25 cellular contexts compared by ENCODE assay signal in the genomic region with DNA sequence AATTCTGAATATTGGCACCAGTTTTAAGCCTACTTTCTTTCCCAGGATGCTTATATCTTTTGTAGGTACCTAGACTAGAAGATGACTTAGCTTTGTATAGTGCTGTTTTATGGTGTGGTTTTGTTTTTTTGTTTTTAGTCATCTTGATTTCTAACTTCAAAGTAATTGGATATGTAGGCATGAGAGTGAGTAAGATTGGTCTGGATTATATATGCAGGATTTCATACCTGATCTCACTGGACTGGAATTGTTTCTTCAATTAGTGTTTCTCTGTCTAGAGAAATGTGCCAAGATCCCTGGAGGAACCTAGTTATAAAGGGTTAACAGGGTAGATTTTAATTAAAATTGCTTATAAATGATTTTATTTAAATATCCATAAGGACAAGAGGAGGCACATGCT. TPM values are rescaled to one million over a fixed set of nuclear protein-coding genes. Genes with fewer than 3 reads are reported as not detected.
A peak's percentile ranks its signal among the peaks of the same experiment; 100 is the strongest.
DNase-seq lines count a peak whose midpoint lies in the region; ATAC-seq and TF ChIP-seq lines count a peak whose summit lies in the region.
"Had no signal": no experiment of that assay in that cellular context is flagged by ENCODE, and none has a peak within 500 bp of the region (broad histone marks: within the 10 kb centered on the region; RNA-seq: fewer than 3 reads in every experiment).

No MANE protein-coding gene starts in this region.

- BruUV-seq in IMR-90 (replicated peaks; lab: Mats Ljungman, UMichigan) = no TSS peak
- no TSS peak for BruUV-seq in mammary epithelial cell (replicated peaks; lab: Mats Ljungman, UMichigan)

- no peaks in the 10 kb centered on the region; a peak in 1 of 4 replicates for H3K79me1 ChIP-seq in IMR-90 (ENCODE audit: low read depth in 1 of 2, low read length in 2 of 2)

- H3K27me3 Mint-ChIP-seq in activated naive CD4-positive, alpha-beta T cell treated with anti-CD3 and anti-CD28 coated beads, Interleukin-2, amount 50 U/mL, for 24 hours = no peaks in the 10 kb centered on the region
- H3K27me3 Mint-ChIP-seq: activated CD4-positive, alpha-beta memory T cell treated with anti-CD3 and anti-CD28 coated beads for 36 hours; B cell; naive B cell had no signal

- H2BK20ac ChIP-seq in IMR-90 (ENCODE audit: low read depth, low read length) = no peak overlapping the region

- H3K4me3 ChIP-seq in IMR-90 (ENCODE audit: insufficient read depth, low read depth, low read length) (no peak overlapping the region), mammary epithelial cell (replicated peaks in 1 of 3; ENCODE audit: insufficient read depth in 1 of 3, low read depth in 2 of 3, low read length in 3 of 3) (no peak overlapping the region), osteoblast (ENCODE audit: insufficient read depth, low read length) (no peak overlapping the region), vagina (no peak overlapping the region)
- H3K4me3 ChIP-seq: colonic mucosa, esophagus muscularis mucosa, left ventricle myocardium inferior, skin epidermis had no signal

- H3K23ac ChIP-seq in IMR-90 (ENCODE audit: low read depth, low read length) = no peak overlapping the region

- no peak overlapping the region for H2AK5ac ChIP-seq in IMR-90 (ENCODE audit: low read depth, low read length)

- dilution Hi-C loops in IMR-90 (cut with HindIII; ENCODE audit: low sequenced_read_pairs, unreplicated experiment) (no loop called here), mammary epithelial cell (cut with HindIII; ENCODE audit: low sequenced_read_pairs) (no loop called here)

- no peak overlapping the region for H3K4ac ChIP-seq in IMR-90 (ENCODE audit: low read depth, low read length)

- H2AFZ ChIP-seq in IMR-90 (replicated peaks; ENCODE audit: low read length, poor library complexity) (no peak overlapping the region), mammary epithelial cell (ENCODE audit: low read depth, low read length) (no peak overlapping the region), osteoblast (ENCODE audit: low read length) (no peak overlapping the region)

- H3K27me3 ChIP-seq in IMR-90 (ENCODE audit: control insufficient read depth, insufficient read depth, low read length) (no peaks in the 10 kb centered on the region), mammary epithelial cell (ENCODE audit: insufficient read depth, low read length) (no peaks in the 10 kb centered on the region), osteoblast (ENCODE audit: insufficient read depth, low read length) (no peaks in the 10 kb centered on the region), vagina (no peaks in the 10 kb centered on the region)
- H3K27me3 ChIP-seq: colonic mucosa, esophagus muscularis mucosa had no signal

- TF ChIP-seq CTCF in IMR-90 (conservative IDR thresholded peaks at IDR 0.05; ENCODE audit: low read depth, low read length) = no peak
- TF ChIP-seq CTCF in mammary epithelial cell (conservative IDR thresholded peaks at IDR 0.05 in 1 of 2, IDR thresholded peaks at IDR 0.05 in 1 of 2; ENCODE audit: extremely low read depth in 1 of 2, insufficient read depth in 1 of 2, low read depth in 1 of 2, low read length in 2 of 2) = no peak
- no peak for TF ChIP-seq CTCF in osteoblast (IDR thresholded peaks at IDR 0.05; ENCODE audit: extremely low read depth, low read depth, low read length)
- TF ChIP-seq CTCF in vagina (IDR thresholded peaks at IDR 0.05) = no peak

- intact Hi-C loops in IMR-90 (cut with micrococcal nuclease) (no loop called here), mammary epithelial cell (cut with micrococcal nuclease) (no loop called here), vagina (cut with DNase I) (no loop called here)

- H4K5ac ChIP-seq in IMR-90 (ENCODE audit: low read depth, low read length) = no peak overlapping the region

- no peak overlapping the region for H3K56ac ChIP-seq in IMR-90 (ENCODE audit: extremely low read depth, insufficient read depth, low read length)

- H3K4me1 ChIP-seq in IMR-90 (ENCODE audit: control insufficient read depth, insufficient read depth, low read length) (no peaks in the 10 kb centered on the region; the same call in 1 of the 2 replicates), mammary epithelial cell (ENCODE audit: insufficient read depth, low read length) (no peaks in the 10 kb centered on the region), osteoblast (ENCODE audit: insufficient read depth, low read length) (peaks cover 13% of the 10 kb centered on the region), vagina (no peaks in the 10 kb centered on the region)
- H3K4me1 ChIP-seq: colonic mucosa, esophagus muscularis mucosa, left ventricle myocardium inferior had no signal

- H2BK5ac ChIP-seq in IMR-90 (ENCODE audit: low read depth, low read length, poor library complexity, severe bottlenecking) = peak overlapping the region; percentile 40

- H3K4me1 Mint-ChIP-seq in activated naive CD4-positive, alpha-beta T cell treated with anti-CD3 and anti-CD28 coated beads, Interleukin-2, amount 50 U/mL, for 24 hours = peaks cover 14% of the 10 kb centered on the region
- H3K4me1 Mint-ChIP-seq: B cell had no signal

- peak overlapping the region; percentile 46 for H3K27ac Mint-ChIP-seq in activated naive CD4-positive, alpha-beta T cell treated with anti-CD3 and anti-CD28 coated beads, Interleukin-2, amount 50 U/mL, for 24 hours
- H3K27ac Mint-ChIP-seq: activated CD4-positive, alpha-beta memory T cell treated with anti-CD3 and anti-CD28 coated beads for 36 hours; B cell; endodermal cell; mesothelial cell of epicardium had no signal

- H3K36me3 ChIP-seq in IMR-90 (ENCODE audit: control insufficient read depth, insufficient read depth, low read length) = peaks cover 6% of the 10 kb centered on the region
- peaks cover 12% of the 10 kb centered on the region for H3K36me3 ChIP-seq in mammary epithelial cell (ENCODE audit: insufficient read depth, low read length)
- H3K36me3 ChIP-seq in osteoblast (ENCODE audit: insufficient read depth, low read length) = no peaks in the 10 kb centered on the region
- H3K36me3 ChIP-seq in vagina = peaks cover 0 to 29% of the 10 kb centered on the region in 2 donors
- H3K36me3 ChIP-seq: colonic mucosa had no signal

- peaks cover 14% of the 10 kb centered on the region for H3K36me3 Mint-ChIP-seq in activated naive CD4-positive, alpha-beta T cell treated with anti-CD3 and anti-CD28 coated beads, Interleukin-2, amount 50 U/mL, for 24 hours

- no peak overlapping the region for H2BK120ac ChIP-seq in IMR-90 (ENCODE audit: low read depth, low read length)

- POLR2A ChIA-PET in IMR-90 (lab: Charles Lee; ENCODE audit: unreplicated experiment) = no interaction called here

- H2AK9ac ChIP-seq in IMR-90 (replicated peaks; ENCODE audit: low read depth, low read length, poor library complexity) = no peak overlapping the region

- no peak overlapping the region for H2BK15ac ChIP-seq in IMR-90 (ENCODE audit: low read depth, low read length)

- H3K4me2 ChIP-seq in IMR-90 (ENCODE audit: low read depth, low read length) (no peak overlapping the region), mammary epithelial cell (ENCODE audit: insufficient read depth, low read depth, low read length) (no peak overlapping the region), osteoblast (ENCODE audit: insufficient read depth, low read length) (no peak overlapping the region)

- H3K9ac ChIP-seq in IMR-90 (ENCODE audit: low read depth, low read length) (no peak overlapping the region), mammary epithelial cell (ENCODE audit: insufficient read depth, low read length) (no peak overlapping the region)

- H3K18ac ChIP-seq in IMR-90 (ENCODE audit: low read depth, low read length) = no peak overlapping the region

- H3K9me1 ChIP-seq in IMR-90 (ENCODE audit: insufficient read depth, low read length) = peaks cover 2% of the 10 kb centered on the region; the same call in 1 of the 2 replicates

- no peak overlapping the region for H4K91ac ChIP-seq in IMR-90 (ENCODE audit: insufficient read depth, low read depth, low read length)

- H3K9me3 ChIP-seq in IMR-90 (ENCODE audit: control insufficient read depth, insufficient read depth, low read length) = no peaks in the 10 kb centered on the region
- no peaks in the 10 kb centered on the region for H3K9me3 ChIP-seq in mammary epithelial cell (replicated peaks; ENCODE audit: insufficient read depth, low read length)
- H3K9me3 ChIP-seq in osteoblast (ENCODE audit: low read depth, low read length) = no peaks in the 10 kb centered on the region
- H3K9me3 ChIP-seq in vagina = no peaks in the 10 kb centered on the region
- H3K9me3 ChIP-seq: colonic mucosa, esophagus muscularis mucosa, left ventricle myocardium inferior had no signal

- H3K4me3 Mint-ChIP-seq in activated naive CD4-positive, alpha-beta T cell treated with anti-CD3 and anti-CD28 coated beads, Interleukin-2, amount 50 U/mL, for 24 hours = no peak overlapping the region
- H3K4me3 Mint-ChIP-seq: activated CD4-positive, alpha-beta memory T cell treated with anti-CD3 and anti-CD28 coated beads for 36 hours; B cell; endodermal cell; mesothelial cell of epicardium; naive B cell had no signal

- DNase-seq in activated naive CD4-positive, alpha-beta T cell treated with Interleukin-2 at 50 U/mL for 16 hours = no peak
- DNase-seq in IMR-90 (peak; percentile 70), mammary epithelial cell (peak; percentile 16), osteoblast (ENCODE audit: insufficient read length, low spot score, missing footprints) (no peak), vagina (ENCODE audit: extremely low spot score in 2 of 2) (no peak), NOMO-1 treated with dmso at 0.1 percent for 144 hours (lab: John Stamatoyannopoulos, UW; ENCODE audit: unreplicated experiment) (no peak)
- DNase-seq: activated CD4-positive, alpha-beta memory T cell treated with anti-CD3 and anti-CD28 coated beads for 36 hours; activated CD8-positive, alpha-beta memory T cell treated with anti-CD3 and anti-CD28 coated beads, Interleukin-2, amount 50 U/mL, for 4 hours; activated effector memory CD4-positive, alpha-beta T cell treated with Interleukin-2 at 50 U/mL for 16 hours; colonic mucosa; DMS153; endodermal cell; left ventricle myocardium inferior; naive B cell; NCI-H1092; NCI-H1694 treated with DMSO at 0.1 percent for 48 hours; NCI-H526; nucleus accumbens; trophoblast cell had no signal

- H4K8ac ChIP-seq in IMR-90 (ENCODE audit: low read depth in 2 of 2, low read length in 2 of 2) = no peak overlapping the region

- TF ChIP-seq POLR2A in IMR-90 (IDR thresholded peaks at IDR 0.05; ENCODE audit: low read depth, low read length) (no peak), vagina (IDR thresholded peaks at IDR 0.05) (no peak)

- H3K27ac ChIP-seq in IMR-90 (ENCODE audit: insufficient read depth, low read length) (no peak overlapping the region), mammary epithelial cell (ENCODE audit: insufficient read depth, low read depth, low read length) (no peak overlapping the region), osteoblast (ENCODE audit: low read depth, low read length) (peak overlapping the region; percentile 10), vagina (no peak overlapping the region)
- H3K27ac ChIP-seq: colonic mucosa, esophagus muscularis mucosa, left ventricle myocardium inferior, skin epidermis had no signal

- TF ChIP-seq RAD21 in IMR-90 (IDR thresholded peaks at IDR 0.05; ENCODE audit: low read length) = no peak

- CTCF ChIA-PET in IMR-90 (lab: Yijun Ruan, JAX) (no interaction called here), mammary epithelial cell (lab: Charles Lee; ENCODE audit: low non-redundant PET) (no interaction called here)

- H3K14ac ChIP-seq in IMR-90 (replicated peaks; ENCODE audit: low read depth, low read length) = no peak overlapping the region

- H3K9me3 Mint-ChIP-seq in activated naive CD4-positive, alpha-beta T cell treated with anti-CD3 and anti-CD28 coated beads, Interleukin-2, amount 50 U/mL, for 24 hours = no peaks in the 10 kb centered on the region
- H3K9me3 Mint-ChIP-seq: activated CD4-positive, alpha-beta memory T cell treated with anti-CD3 and anti-CD28 coated beads for 36 hours; endodermal cell; mesothelial cell of epicardium; naive B cell had no signal

- no peaks in the 10 kb centered on the region for H3K79me2 ChIP-seq in mammary epithelial cell (ENCODE audit: insufficient read depth, low read length)
- H3K79me2 ChIP-seq in osteoblast (ENCODE audit: insufficient read depth, low read length) = no peaks in the 10 kb centered on the region

- in situ Hi-C loops in IMR-90 (cut with MboI; ENCODE audit: low sequenced_read_pairs) = no loop called here
- in situ Hi-C loops in mammary epithelial cell (cut with MboI; ENCODE audit: low sequenced_read_pairs in 2 of 2) = no loop called here

- ATAC-seq in IMR-90 (ENCODE audit: low read depth) = peak; percentile 45; the same call in 1 of the 2 replicates
- no peak for ATAC-seq in HG03280 (IDR thresholded peaks at IDR 0.05; ENCODE audit: unreplicated experiment)

- no peaks in the 10 kb centered on the region for H4K20me1 ChIP-seq in IMR-90 (ENCODE audit: insufficient read depth, low read length)
- no peaks in the 10 kb centered on the region for H4K20me1 ChIP-seq in mammary epithelial cell (ENCODE audit: insufficient read depth, low read length)
- no peaks in the 10 kb centered on the region for H4K20me1 ChIP-seq in osteoblast (ENCODE audit: insufficient read depth, low read length)

RNA-seq across cellular contexts. Expression of gene NAP1L5, which starts 23.1 kb away (rescaled TPM):
- 3.9 and 5.6 TPM in 2 replicates for total RNA-seq in IMR-90 (2012; rRNA removed)
- 5.3 and 6.0 TPM in 2 replicates for polyA plus RNA-seq in IMR-90 (2012; rRNA removed)
- 2.1 and 2.9 TPM in 2 replicates for polyA plus RNA-seq in IMR-90 (2012; cell fraction: cytosol; rRNA removed)
- polyA plus RNA-seq in IMR-90 (2012; cell fraction: nucleus; rRNA removed; ENCODE audit: low replicate concordance) = 0.71 and 2.5 TPM in 2 replicates
- 1 to 10 TPM; 2.8 to 4.7 TPM for total RNA-seq in mammary epithelial cell
- polyA plus RNA-seq in mammary epithelial cell = 2.3 TPM
- polyA minus RNA-seq in mammary epithelial cell = 0.88 TPM
- total RNA-seq in osteoblast = 2.9 and 5.1 TPM in 2 replicates
- 9.1 TPM for total RNA-seq in vagina

Comparison
In these comparisons a context has a peak if more than half of its experiments do, and no peak if none do; other contexts are left out.
1. DNase-seq: peak in IMR-90 (single experiment) and mammary epithelial cell (single experiment); none in activated naive CD4-positive, alpha-beta T cell treated with Interleukin-2 at 50 U/mL for 16 hours (single experiment), osteoblast (single experiment), vagina (0 of 2) and NOMO-1 treated with dmso at 0.1 percent for 144 hours (single experiment).